Comparison of ENCODE assay signal across 9 cellular contexts in the genomic region with DNA sequence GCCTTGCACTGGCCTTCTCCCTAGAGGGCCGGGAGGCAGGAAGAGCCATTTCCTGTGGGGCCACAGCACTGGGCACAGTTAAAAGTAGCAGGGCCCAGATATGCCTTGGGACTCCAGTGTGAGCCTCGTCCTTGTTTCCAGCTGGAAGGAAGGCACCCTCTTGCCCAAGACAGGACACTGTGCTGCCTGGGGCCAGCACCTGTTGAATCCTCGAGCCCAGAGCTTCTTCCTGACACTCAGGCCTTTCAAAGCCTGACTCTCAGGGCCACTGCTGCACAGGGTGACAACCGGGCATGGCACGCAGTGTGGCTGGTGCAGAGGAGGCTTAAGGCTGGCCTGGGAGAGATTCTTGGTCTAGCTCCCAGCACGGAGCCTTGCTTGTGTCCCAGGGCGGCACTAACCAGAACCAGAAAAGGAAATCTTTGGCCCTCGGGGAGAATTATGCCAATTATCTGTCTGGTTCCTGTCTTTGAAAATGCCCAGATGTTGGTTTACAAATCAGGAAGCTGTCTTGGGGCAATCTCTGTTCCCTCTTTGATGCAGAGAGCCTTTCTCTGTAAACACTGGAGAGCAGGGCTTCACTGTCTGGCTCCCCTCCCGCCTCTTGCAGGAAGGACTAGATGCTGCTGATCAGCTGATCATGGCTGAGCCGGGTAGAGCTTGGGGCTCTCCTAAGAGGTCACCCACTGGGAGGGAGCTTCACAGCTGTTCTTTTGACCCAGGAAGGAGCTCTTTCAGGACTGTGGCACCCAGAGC. TPM values are rescaled to one million over a fixed set of nuclear protein-coding genes. Genes with fewer than 3 reads are reported as not detected.
A peak's percentile ranks its signal among the peaks of the same experiment; 100 is the strongest.
DNase-seq lines count a peak whose midpoint lies in the region; ATAC-seq and TF ChIP-seq lines count a peak whose summit lies in the region.
"Had no signal": no experiment of that assay in that cellular context is flagged by ENCODE, and none has a peak within 500 bp of the region (broad histone marks: within the 10 kb centered on the region; RNA-seq: fewer than 3 reads in every experiment).

No MANE protein-coding gene starts in this region.

- H3K36me3 ChIP-seq in HEK293 (ENCODE audit: control insufficient read depth in 2 of 2, insufficient read depth in 1 of 2, low read length in 2 of 2) = no peaks in the 10 kb centered on the region
- H3K36me3 ChIP-seq in skeletal muscle tissue (ENCODE audit: control insufficient read depth in 3 of 3, insufficient read depth in 3 of 3, low read length in 3 of 3) = peaks cover 7 to 17% (median 7%) of the 10 kb centered on the region in 3 donors

- CTCF ChIA-PET in HEK293 (lab: Yijun Ruan, JAX) = interaction anchor here (0.5 to 0.7 kb wide), 2 partner anchors 120 to 367 kb away, joined by 3 read pairs; partner anchors contain the start of gene WDR59

- H3K4me1 ChIP-seq in HEK293 (ENCODE audit: control insufficient read depth, insufficient read depth, low read length) (no peaks in the 10 kb centered on the region; the same call in 1 of the 2 replicates), skeletal muscle tissue (ENCODE audit: control insufficient read depth in 3 of 3, insufficient read depth in 3 of 3, low read length in 3 of 3) (peaks cover 59 to 60% (median 60%) of the 10 kb centered on the region in 3 donors)

- H3K9me3 ChIP-seq in HEK293 (ENCODE audit: control insufficient read depth, insufficient read depth, low read depth, low read length) = no peaks in the 10 kb centered on the region
- no peaks in the 10 kb centered on the region for H3K9me3 ChIP-seq in skeletal muscle tissue (ENCODE audit: control insufficient read depth in 3 of 3, low read length in 3 of 3)

- H3K9ac ChIP-seq in skeletal muscle tissue (ENCODE audit: low read depth in 1 of 3, low read length in 3 of 3) = peak overlapping the region; percentile 3 to 74 (median 74)

- no peak overlapping the region for H3K4me3 ChIP-seq in HEK293 (ENCODE audit: low read depth, low read length)
- H3K4me3 ChIP-seq in skeletal muscle tissue (ENCODE audit: low read length in 3 of 3) = peak overlapping the region in 2 of 3 donors; percentile 20 to 54

- no peak for TF ChIP-seq CTCF in HEK293 (tag by site-specific recombination; IDR thresholded peaks at IDR 0.05)

- POLR2A ChIA-PET in HEK293 (lab: Yijun Ruan, JAX) = interaction anchor here (0.9 kb wide), 1 partner anchor 107 kb away, joined by 3 read pairs; the partner anchor contains the start of gene ZNRF1

- no peaks in the 10 kb centered on the region for H3K27me3 ChIP-seq in skeletal muscle tissue (ENCODE audit: control insufficient read depth in 3 of 3, insufficient read depth in 3 of 3, low read length in 3 of 3)

- ATAC-seq in left ventricle myocardium superior (peak; percentile 33), GM18498 (IDR thresholded peaks at IDR 0.05; ENCODE audit: unreplicated experiment) (no peak), GM21825 (IDR thresholded peaks at IDR 0.05; ENCODE audit: unreplicated experiment) (no peak), GM18511 (IDR thresholded peaks at IDR 0.05; ENCODE audit: unreplicated experiment) (no peak)

- intact Hi-C loops in left ventricle myocardium superior (cut with micrococcal nuclease) = loop anchor here (5.0 kb wide), 1 partner anchor 103 kb away; no protein-coding TSS in a partner anchor

- DNase-seq in UCSD-AML1 (lab: John Stamatoyannopoulos, UW; ENCODE audit: unreplicated experiment) (peak; percentile 29), left ventricle myocardium superior (peak; percentile 73), occipital lobe (lab: John Stamatoyannopoulos, UW) (no peak)
- DNase-seq: stimulated activated naive CD4-positive, alpha-beta T cell treated with Interleukin-2 at 50 U/mL for 16 hours had no signal

- H3K27ac ChIP-seq in HEK293 (ENCODE audit: extremely low read depth, low read depth, low read length) (no peak overlapping the region), skeletal muscle tissue (ENCODE audit: low read depth, low read length) (peak overlapping the region; percentile 96)

TF ChIP-seq in HEK293, 187 proteins besides CTCF, POLR2A, EP300 and RAD21:
- TF ChIP-seq ZNF366 (tag by site-specific recombination; conservative IDR thresholded peaks at IDR 0.05) (no peak), SCRT2 (tag by site-specific recombination; IDR thresholded peaks at IDR 0.05) (peak; percentile 66; the same call in 1 of the 2 replicates)

RNA-seq across cellular contexts. Expression of gene LDHD, which starts 11.1 kb away (rescaled TPM):
- total RNA-seq in left ventricle myocardium superior (83.3 TPM), skeletal muscle tissue (6.3 TPM), occipital lobe (0.31 TPM)

RNA-seq across cellular contexts. Expression of gene ZFP1, which starts 42.8 kb away (rescaled TPM):
- 6.7 TPM for total RNA-seq in left ventricle myocardium superior
- total RNA-seq in skeletal muscle tissue = 12.5 TPM
- total RNA-seq in occipital lobe = 64.4 TPM

Comparison
In these comparisons a context has a peak if more than half of its experiments do, and no peak if none do; other contexts are left out.
1. RNA of gene LDHD, which starts 11.1 kb away (total RNA-seq): 83.3 TPM in left ventricle myocardium superior (single experiment); 6.3 TPM in skeletal muscle tissue (single experiment) and 0.31 TPM in occipital lobe (single experiment); every median in the first group is over 10 times any median in the second.